Comparison of ENCODE assay signal across 19 cellular contexts in the genomic region with DNA sequence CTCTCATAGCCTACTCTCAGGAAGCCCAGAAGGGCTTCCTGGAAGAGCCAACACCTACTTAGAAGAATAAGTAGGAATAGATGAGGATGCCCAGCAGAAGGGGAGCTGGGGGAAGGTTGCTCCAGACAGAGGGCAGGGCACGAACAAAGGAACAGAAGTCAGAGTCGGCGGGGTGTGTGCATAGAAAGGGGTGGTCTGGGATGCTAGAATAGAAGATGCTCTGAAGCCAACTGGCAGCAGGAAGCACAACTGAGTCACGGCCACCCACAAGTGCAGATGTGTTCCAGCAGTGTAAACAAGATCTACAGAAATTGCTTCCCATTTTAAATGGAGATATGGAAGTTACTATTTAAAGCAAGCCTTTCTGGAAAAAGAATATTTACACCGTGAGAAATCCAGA.
DNase-seq lines count a peak whose midpoint lies in the region; ATAC-seq and TF ChIP-seq lines count a peak whose summit lies in the region.
"Had no signal": no experiment of that assay in that cellular context is flagged by ENCODE, and none has a peak within 500 bp of the region (broad histone marks: within the 10 kb centered on the region; RNA-seq: fewer than 3 reads in every experiment).

No MANE protein-coding gene starts in this region.

- CTCF ChIA-PET in activated naive CD4-positive, alpha-beta T cell treated with anti-CD3 and anti-CD28 coated beads for 36 hours (lab: Charles Lee): no interaction called here

- H3K9ac ChIP-seq in fibroblast of lung (ENCODE audit: insufficient read depth, low read length): no peak overlapping the region

- no peaks in the 10 kb centered on the region for H3K9me3 Mint-ChIP-seq in osteocyte (ENCODE audit: unreplicated experiment)
- H3K9me3 Mint-ChIP-seq in activated naive CD4-positive, alpha-beta T cell treated with anti-CD3 and anti-CD28 coated beads for 36 hours: no peaks in the 10 kb centered on the region
- H3K9me3 Mint-ChIP-seq: activated T-cell treated with anti-CD3 and anti-CD28 coated beads, Interleukin-2, amount 50 U/mL, for 24 hours; mesothelial cell of epicardium; natural killer cell had no signal

- H3K27me3 Mint-ChIP-seq in osteocyte (ENCODE audit: unreplicated experiment): no peaks in the 10 kb centered on the region
- peaks cover 11% of the 10 kb centered on the region for H3K27me3 Mint-ChIP-seq in activated naive CD4-positive, alpha-beta T cell treated with anti-CD3 and anti-CD28 coated beads for 36 hours (ENCODE audit: low read depth)

- no peaks in the 10 kb centered on the region for H3K36me3 Mint-ChIP-seq in osteocyte (ENCODE audit: unreplicated experiment)
- H3K36me3 Mint-ChIP-seq in activated naive CD4-positive, alpha-beta T cell treated with anti-CD3 and anti-CD28 coated beads for 36 hours (ENCODE audit: low read depth): no peaks in the 10 kb centered on the region
- H3K36me3 Mint-ChIP-seq: mesothelial cell of epicardium, natural killer cell had no signal

- H3K36me3 ChIP-seq in left ventricle myocardium inferior: no peaks in the 10 kb centered on the region
- no peaks in the 10 kb centered on the region for H3K36me3 ChIP-seq in fibroblast of lung (ENCODE audit: control insufficient read depth, insufficient read depth, low read length)
- no peaks in the 10 kb centered on the region for H3K36me3 ChIP-seq in aorta (ENCODE audit: control insufficient read depth in 1 of 2, insufficient read depth in 2 of 2, low read length in 1 of 2)

- TF ChIP-seq CTCF in left ventricle myocardium inferior (IDR thresholded peaks at IDR 0.05; ENCODE audit: borderline replicate concordance): no peak
- TF ChIP-seq CTCF in fibroblast of lung (conservative IDR thresholded peaks at IDR 0.05 in 1 of 2, IDR thresholded peaks at IDR 0.05 in 1 of 2; ENCODE audit: low read depth in 1 of 2, low read length in 2 of 2): no peak
- TF ChIP-seq CTCF in osteocyte (IDR thresholded peaks at IDR 0.05): no peak

- H3K4me3 ChIP-seq in left ventricle myocardium inferior (peak overlapping the region; percentile 4), fibroblast of lung (replicated peaks in 1 of 4; ENCODE audit: control extremely low read depth in 1 of 4, insufficient read depth in 1 of 4, low read depth in 3 of 4, low read length in 4 of 4) (no peak overlapping the region), aorta (ENCODE audit: low read length in 2 of 2) (no peak overlapping the region)

- H3K79me2 ChIP-seq in fibroblast of lung (ENCODE audit: control insufficient read depth, insufficient read depth, low read length): no peaks in the 10 kb centered on the region

- H3K9me3 ChIP-seq in left ventricle myocardium inferior (replicated peaks) (no peaks in the 10 kb centered on the region), fibroblast of lung (ENCODE audit: control insufficient read depth, insufficient read depth, low read depth, low read length) (no peaks in the 10 kb centered on the region), aorta (ENCODE audit: control insufficient read depth, low read length) (no peaks in the 10 kb centered on the region)

- peak overlapping the region; percentile 91 for H3K27ac ChIP-seq in left ventricle myocardium inferior (replicated peaks)
- peak overlapping the region; percentile 47 for H3K27ac ChIP-seq in fibroblast of lung (ENCODE audit: insufficient read depth, low read length)
- peak overlapping the region; percentile 84 to 95 for H3K27ac ChIP-seq in aorta (ENCODE audit: low read depth in 1 of 2, low read length in 2 of 2)

- H3K4me1 Mint-ChIP-seq in osteocyte (ENCODE audit: unreplicated experiment): peaks cover 82% of the 10 kb centered on the region
- H3K4me1 Mint-ChIP-seq in activated naive CD4-positive, alpha-beta T cell treated with anti-CD3 and anti-CD28 coated beads for 36 hours (ENCODE audit: low read depth): peaks cover 4% of the 10 kb centered on the region
- H3K4me1 Mint-ChIP-seq: natural killer cell had no signal

- peak overlapping the region; percentile 88 for H3K27ac Mint-ChIP-seq in osteocyte (ENCODE audit: unreplicated experiment)
- H3K27ac Mint-ChIP-seq in activated naive CD4-positive, alpha-beta T cell treated with anti-CD3 and anti-CD28 coated beads for 36 hours: no peak overlapping the region
- H3K27ac Mint-ChIP-seq: activated T-cell treated with anti-CD3 and anti-CD28 coated beads, Interleukin-2, amount 50 U/mL, for 24 hours; mesothelial cell of epicardium; natural killer cell had no signal

- no peak overlapping the region for H3K4me3 Mint-ChIP-seq in osteocyte (ENCODE audit: unreplicated experiment)
- H3K4me3 Mint-ChIP-seq in activated naive CD4-positive, alpha-beta T cell treated with anti-CD3 and anti-CD28 coated beads for 36 hours: no peak overlapping the region
- H3K4me3 Mint-ChIP-seq: activated T-cell treated with anti-CD3 and anti-CD28 coated beads, Interleukin-2, amount 50 U/mL, for 24 hours; mesothelial cell of epicardium; natural killer cell had no signal

- no peaks in the 10 kb centered on the region for H3K27me3 ChIP-seq in left ventricle myocardium inferior (ENCODE audit: low read depth)
- no peaks in the 10 kb centered on the region for H3K27me3 ChIP-seq in fibroblast of lung (ENCODE audit: control insufficient read depth, insufficient read depth, low read length)
- no peaks in the 10 kb centered on the region for H3K27me3 ChIP-seq in aorta (ENCODE audit: control insufficient read depth in 1 of 2, insufficient read depth in 2 of 2, low read length in 1 of 2)

- intact Hi-C loops in left ventricle myocardium inferior (cut with micrococcal nuclease): no loop called here
- intact Hi-C loops in cardiac septum (cut with DNase I): loop anchor here (5.0 kb wide), 1 partner anchor 213 kb away; no protein-coding TSS in a partner anchor
- intact Hi-C loops in aorta (cut with DNase I): loop anchor here (2.0 to 10.0 kb wide), 3 partner anchors 213 to 1211 kb away; no protein-coding TSS in a partner anchor
- intact Hi-C loops in activated naive CD4-positive, alpha-beta T cell treated with anti-CD3 and anti-CD28 coated beads for 36 hours (cut with micrococcal nuclease): no loop called here

- ATAC-seq in aorta (ENCODE audit: low FRiP score): no peak
- ATAC-seq: natural killer cell; stimulated activated naive CD8-positive, alpha-beta T cell treated with anti-CD3 and anti-CD28 coated beads, Interleukin-15, Interleukin-2, amounts not matched to agents 100 U/mL and 50 U/mL, for 24 hours had no signal

- H4K20me1 ChIP-seq in fibroblast of lung (ENCODE audit: control insufficient read depth, extremely low read depth, insufficient read depth, low read length): no peaks in the 10 kb centered on the region

- peaks cover 88% of the 10 kb centered on the region for H3K4me1 ChIP-seq in left ventricle myocardium inferior
- H3K4me1 ChIP-seq in fibroblast of lung (ENCODE audit: control insufficient read depth, extremely low read depth, insufficient read depth, low read length): peaks cover 25% of the 10 kb centered on the region
- peaks cover 10 to 12% of the 10 kb centered on the region in 2 donors for H3K4me1 ChIP-seq in aorta (ENCODE audit: control insufficient read depth in 1 of 2, insufficient read depth in 2 of 2, low read length in 2 of 2)

- no peak overlapping the region for H3K4me2 ChIP-seq in fibroblast of lung (ENCODE audit: extremely low read depth, insufficient read depth, low read length)

- DNase-seq in left ventricle myocardium inferior: no peak
- no peak for DNase-seq in cardiac septum (ENCODE audit: low spot score)
- DNase-seq in fibroblast of lung (ENCODE audit: low read depth in 2 of 2): no peak
- no peak for DNase-seq in osteocyte (ENCODE audit: extremely low spot score, unreplicated experiment)
- no peak for DNase-seq in aorta
- no peak for DNase-seq in NCI-H2107 treated with DMSO at 0.1 percent for 48 hours (lab: John Stamatoyannopoulos, UW; ENCODE audit: unreplicated experiment)
- no peak for DNase-seq in activated naive CD4-positive, alpha-beta T cell treated with anti-CD3 and anti-CD28 coated beads for 36 hours
- no peak for DNase-seq in DMS 273 treated with DMSO at 0.1 percent for 48 hours (lab: John Stamatoyannopoulos, UW)
- DNase-seq: activated CD4-positive, alpha-beta T cell treated with anti-CD3 and anti-CD28 coated beads for 1 hour; activated CD8-positive, alpha-beta memory T cell treated with anti-CD3 and anti-CD28 coated beads for 24 hours; activated T-cell treated with anti-CD3 and anti-CD28 coated beads, Interleukin-2, amount 50 U/mL, for 24 hours; central memory CD4-positive, alpha-beta T cell; kidney glomerular epithelial cell; natural killer cell; NCI-H2081 treated with DMSO at 0.1 percent for 48 hours; SHP77 treated with DMSO at 0.1 percent for 48 hours; stimulated activated CD4-positive, alpha-beta T cell treated with anti-CD3 and anti-CD28 coated beads, Interleukin-4, amount 100 ng/mL, for 24 hours; stimulated activated naive CD8-positive, alpha-beta T cell treated with anti-CD3 and anti-CD28 coated beads, Interleukin-15, Interleukin-2, amounts not matched to agents 100 U/mL and 50 U/mL, for 24 hours had no signal

- 10 to 12% methylated on average over 5 of the region's 5 CpGs for WGBS in aorta, 2 donors

- H2AFZ ChIP-seq in fibroblast of lung (ENCODE audit: low read length): no peak overlapping the region

Comparison
In these comparisons a context has a peak if more than half of its experiments do, and no peak if none do; other contexts are left out.
1. intact Hi-C loops: an anchor here in cardiac septum (5.0 kb wide) and aorta (2.0 to 10.0 kb wide); none called in left ventricle myocardium inferior and activated naive CD4-positive, alpha-beta T cell treated with anti-CD3 and anti-CD28 coated beads for 36 hours.